1 cellular context compared by ENCODE assay signal in genomic region chr20:3980260-3981131, GRCh38.
TF ChIP-seq lines count a peak whose summit lies in the region.

No MANE protein-coding gene starts in this region.

TF ChIP-seq in K562, 482 proteins besides CTCF, POLR2A, EP300 and RAD21 (continued from another document):
- TF ChIP-seq ZNF766 (CRISPR knock-in tag; conservative IDR thresholded peaks at IDR 0.05) (0 out of 2 replicates have a peak, but pooled peaks have one; percentile 27), POLR2AphosphoS5 (IDR thresholded peaks at IDR 0.05; ENCODE audit: control insufficient read depth, insufficient read depth, low read depth, low read length) (peak; percentile 29; the same call in 1 of the 2 replicates), PCBP1 (IDR thresholded peaks at IDR 0.05; ENCODE audit: low read depth, low read length, poor library complexity, severe bottlenecking) (no peak), TEAD4 (IDR thresholded peaks at IDR 0.05; ENCODE audit: low read length) (peak; percentile 46; the same call in 1 of the 2 replicates), TEAD4 (CRISPR knock-in tag; IDR thresholded peaks at IDR 0.05; ENCODE audit: borderline replicate concordance) (no peak), NUFIP1 (IDR thresholded peaks at IDR 0.05; ENCODE audit: partially characterized antibody) (no peak), VEZF1 (CRISPR knock-in tag; IDR thresholded peaks at IDR 0.05) (peak; percentile 93), CBFA2T3 (IDR thresholded peaks at IDR 0.05) (peak; percentile 80), NFIC (IDR thresholded peaks at IDR 0.05) (0 out of 2 replicates have a peak, but pooled peaks have one; percentile 6), ATF4 (CRISPR knock-in tag; IDR thresholded peaks at IDR 0.05) (no peak), FOXK2 (conservative IDR thresholded peaks at IDR 0.05 in 1 of 2, IDR thresholded peaks at IDR 0.05 in 1 of 2; ENCODE audit: low read depth in 2 of 2) (peak in 1 of 2 experiments; percentile 7; a peak in 1 of 4 replicates), CTCFL (IDR thresholded peaks at IDR 0.05; ENCODE audit: borderline replicate concordance, insufficient read depth, low read depth, low read length, poor library complexity, severe bottlenecking) (no peak), ZKSCAN3 (CRISPR knock-in tag; IDR thresholded peaks at IDR 0.05) (no peak), TCF3 (CRISPR knock-in tag; IDR thresholded peaks at IDR 0.05) (0 out of 2 replicates have a peak, but pooled peaks have one; percentile 39), CEBPG (CRISPR knock-in tag; IDR thresholded peaks at IDR 0.05) (peak; percentile 73), CEBPG (tag; conservative IDR thresholded peaks at IDR 0.05 in 1 of 2, IDR thresholded peaks at IDR 0.05 in 1 of 2) (peak; percentile 93), MNT (conservative IDR thresholded peaks at IDR 0.05) (0 out of 4 replicates have a peak, but pooled peaks of 1 of the 2 experiments have one; percentile 36), HDAC3 (IDR thresholded peaks at IDR 0.05; ENCODE audit: borderline replicate concordance, partially characterized antibody) (no peak), YY1 (IDR thresholded peaks at IDR 0.05; ENCODE audit: borderline replicate concordance in 1 of 3, control insufficient read depth in 1 of 3, extremely low read depth in 1 of 3, insufficient read depth in 3 of 3, insufficient read length in 1 of 3, insufficient replicate concordance in 2 of 3, low read depth in 1 of 3, low read length in 2 of 3) (peak; percentile 9 to 93 (median 79))
TF ChIP-seq in K562: peak in this region for 17.
